ENCODE assay signal across 1 cellular context in the genomic region with DNA sequence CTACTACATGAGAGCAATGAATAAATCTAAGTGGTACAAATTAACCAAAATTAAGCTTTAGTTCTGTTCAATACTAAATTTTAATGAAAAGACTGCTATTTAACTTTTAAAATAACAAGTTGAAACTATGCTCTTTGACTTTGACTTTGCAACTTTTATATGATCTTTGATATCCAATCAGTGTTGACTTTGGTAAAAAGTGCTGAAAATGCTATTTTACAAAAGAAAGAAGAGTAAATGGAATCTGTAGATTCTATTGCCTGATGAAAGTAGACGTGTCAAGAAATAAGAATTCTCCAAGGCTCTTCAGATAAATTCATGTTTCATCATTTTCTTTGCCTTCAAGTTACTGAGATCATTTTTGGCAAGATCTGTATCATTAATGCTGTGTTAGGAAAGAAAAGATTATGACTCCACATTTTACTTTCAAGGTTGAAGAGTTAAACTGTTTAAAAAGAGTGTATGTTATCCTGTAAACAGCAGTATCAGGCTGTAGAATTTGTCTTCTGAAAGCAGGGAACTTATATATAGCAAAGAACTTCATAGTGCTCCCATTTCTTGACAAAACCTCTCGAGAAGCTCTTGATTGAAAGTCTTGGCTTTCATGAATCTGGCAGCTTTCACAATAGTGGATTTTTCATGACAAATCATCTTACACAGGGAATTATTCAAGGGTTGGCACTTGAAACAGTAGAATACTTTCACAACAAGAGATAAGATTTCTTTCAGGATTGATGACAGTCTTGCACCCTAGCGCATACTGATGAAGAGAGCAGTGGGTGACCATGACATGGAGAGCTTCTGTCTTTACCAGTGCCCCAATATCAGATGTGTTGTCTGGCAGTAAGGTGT.
TF ChIP-seq lines count a peak whose summit lies in the region.

No MANE protein-coding gene starts in this region.

TF ChIP-seq in HEK293, 187 proteins besides CTCF, POLR2A, EP300 and RAD21:
- no peak for TF ChIP-seq ZNF223 (tag by site-specific recombination; IDR thresholded peaks at IDR 0.05)
- 0 out of 2 replicates have a peak, but pooled peaks have one; percentile 28 for TF ChIP-seq PRDM6 (tag by site-specific recombination; IDR thresholded peaks at IDR 0.05)
- no peak for TF ChIP-seq ZNF777 (tag by site-specific recombination; IDR thresholded peaks at IDR 0.05; ENCODE audit: borderline replicate concordance)
- peak; percentile 82 for TF ChIP-seq ZNF549 (tag by site-specific recombination; IDR thresholded peaks at IDR 0.05)
- no peak for TF ChIP-seq ZNF629 (tag by site-specific recombination; IDR thresholded peaks at IDR 0.05)
- no peak for TF ChIP-seq GFI1B (tag by site-specific recombination; IDR thresholded peaks at IDR 0.05)
- no peak for TF ChIP-seq ZBTB20 (tag by site-specific recombination; IDR thresholded peaks at IDR 0.05)
- TF ChIP-seq GLIS2 (tag by site-specific recombination; IDR thresholded peaks at IDR 0.05): no peak
